ENCODE assay signal across 8 cellular contexts in genomic region chr17:81252336-81253329, GRCh38. TPM values are rescaled to one million over a fixed set of nuclear protein-coding genes. Genes with fewer than 3 reads are reported as not detected.
DNase-seq lines count a peak whose midpoint lies in the region; ATAC-seq and TF ChIP-seq lines count a peak whose summit lies in the region.

No MANE protein-coding gene starts in this region.

- H3K27ac Mint-ChIP-seq in stimulated activated naive CD8-positive, alpha-beta T cell treated with anti-CD3 and anti-CD28 coated beads, Interleukin-15, Interleukin-2, amounts not matched to agents 100 ng/mL and 50 ng/mL, for 24 hours: peak overlapping the region; percentile 40
- H3K27ac Mint-ChIP-seq in stimulated activated naive CD8-positive, alpha-beta T cell treated with anti-CD3 and anti-CD28 coated beads, Interleukin-15, amount 100 ng/mL, for 72 hours: peak overlapping the region in 1 of 2 donors; percentile 3
- H3K27ac Mint-ChIP-seq in endothelial cell (ENCODE audit: unreplicated experiment): no peak overlapping the region

- TF ChIP-seq CTCF in endothelial cell (IDR thresholded peaks at IDR 0.05; ENCODE audit: unreplicated experiment): no peak

- no peaks in the 10 kb centered on the region for H3K27me3 ChIP-seq in H7 (ENCODE audit: control insufficient read depth, insufficient read depth, low read length)

- no peaks in the 10 kb centered on the region for H3K27me3 Mint-ChIP-seq in stimulated activated naive CD8-positive, alpha-beta T cell treated with anti-CD3 and anti-CD28 coated beads, Interleukin-15, Interleukin-2, amounts not matched to agents 100 ng/mL and 50 ng/mL, for 24 hours
- H3K27me3 Mint-ChIP-seq in stimulated activated naive CD8-positive, alpha-beta T cell treated with anti-CD3 and anti-CD28 coated beads, Interleukin-15, amount 100 ng/mL, for 72 hours: no peaks in the 10 kb centered on the region
- peaks cover 14% of the 10 kb centered on the region for H3K27me3 Mint-ChIP-seq in endothelial cell (ENCODE audit: unreplicated experiment)

- H3K4me1 Mint-ChIP-seq in stimulated activated naive CD8-positive, alpha-beta T cell treated with anti-CD3 and anti-CD28 coated beads, Interleukin-15, Interleukin-2, amounts not matched to agents 100 ng/mL and 50 ng/mL, for 24 hours (ENCODE audit: low read depth): peaks cover 4% of the 10 kb centered on the region
- H3K4me1 Mint-ChIP-seq in stimulated activated naive CD8-positive, alpha-beta T cell treated with anti-CD3 and anti-CD28 coated beads, Interleukin-15, amount 100 ng/mL, for 72 hours: peaks cover 34% of the 10 kb centered on the region
- H3K4me1 Mint-ChIP-seq in endothelial cell (ENCODE audit: unreplicated experiment): peaks cover 6% of the 10 kb centered on the region

- H3K36me3 Mint-ChIP-seq in stimulated activated naive CD8-positive, alpha-beta T cell treated with anti-CD3 and anti-CD28 coated beads, Interleukin-15, Interleukin-2, amounts not matched to agents 100 ng/mL and 50 ng/mL, for 24 hours (ENCODE audit: low read depth): peaks cover 12% of the 10 kb centered on the region
- peaks cover 14% of the 10 kb centered on the region for H3K36me3 Mint-ChIP-seq in endothelial cell (ENCODE audit: low read depth, unreplicated experiment)

- H3K4me3 ChIP-seq in H7 (ENCODE audit: insufficient read depth, low read depth, low read length): no peak overlapping the region

- H3K9me3 Mint-ChIP-seq in stimulated activated naive CD8-positive, alpha-beta T cell treated with anti-CD3 and anti-CD28 coated beads, Interleukin-15, Interleukin-2, amounts not matched to agents 100 ng/mL and 50 ng/mL, for 24 hours: no peaks in the 10 kb centered on the region
- no peaks in the 10 kb centered on the region for H3K9me3 Mint-ChIP-seq in stimulated activated naive CD8-positive, alpha-beta T cell treated with anti-CD3 and anti-CD28 coated beads, Interleukin-15, amount 100 ng/mL, for 72 hours
- H3K9me3 Mint-ChIP-seq in endothelial cell (ENCODE audit: unreplicated experiment): no peaks in the 10 kb centered on the region

- DNase-seq in stimulated activated naive CD8-positive, alpha-beta T cell treated with anti-CD3 and anti-CD28 coated beads, Interleukin-15, amount 100 ng/mL, for 72 hours: no peak
- DNase-seq in NCI-H69 (lab: John Stamatoyannopoulos, UW): peak; percentile 92
- no peak for DNase-seq in endothelial cell (ENCODE audit: low spot score)
- no peak for DNase-seq in NCI-H1436 treated with DMSO at 0.1 percent for 48 hours (lab: John Stamatoyannopoulos, UW)
- no peak for DNase-seq in stimulated activated CD4-positive, alpha-beta T cell treated with anti-CD3 and anti-CD28 coated beads, Interleukin-4, amount 100 ng/mL, for 1 hour
- no peak for DNase-seq in H7
- DNase-seq in hippocampal formation (lab: John Stamatoyannopoulos, UW): no peak

- no peak overlapping the region for H3K4me3 Mint-ChIP-seq in stimulated activated naive CD8-positive, alpha-beta T cell treated with anti-CD3 and anti-CD28 coated beads, Interleukin-15, Interleukin-2, amounts not matched to agents 100 ng/mL and 50 ng/mL, for 24 hours
- peak overlapping the region in 1 of 2 donors; percentile 65 for H3K4me3 Mint-ChIP-seq in stimulated activated naive CD8-positive, alpha-beta T cell treated with anti-CD3 and anti-CD28 coated beads, Interleukin-15, amount 100 ng/mL, for 72 hours
- peak overlapping the region; percentile 30 for H3K4me3 Mint-ChIP-seq in endothelial cell (ENCODE audit: unreplicated experiment)

- H3K36me3 ChIP-seq in H7 (replicated peaks; ENCODE audit: control insufficient read depth, insufficient read depth, low read length): no peaks in the 10 kb centered on the region; the same call in none of the 2 replicates

- ATAC-seq in stimulated activated naive CD8-positive, alpha-beta T cell treated with anti-CD3 and anti-CD28 coated beads, Interleukin-15, amount 100 ng/mL, for 72 hours: no peak

RNA-seq across cellular contexts. Expression of gene NDUFAF8, which starts 13.5 kb away (rescaled TPM):
- total RNA-seq in endothelial cell (ENCODE audit: unreplicated experiment): 31.2 TPM
- total RNA-seq in H7 (2014; rRNA removed; shearing (Covaris generic)): 32.6 and 38.8 TPM in 2 replicates

RNA-seq across cellular contexts. Expression of gene TEPSIN, which starts 13.8 kb away (rescaled TPM):
- 43.8 TPM for total RNA-seq in endothelial cell (ENCODE audit: unreplicated experiment)
- 18.1 and 19.8 TPM in 2 replicates for total RNA-seq in H7 (2014; rRNA removed; shearing (Covaris generic))

RNA-seq across cellular contexts. Expression of gene CEP131, which starts 29.9 kb away (rescaled TPM):
- total RNA-seq in endothelial cell (ENCODE audit: unreplicated experiment): 21.1 TPM
- 20.2 and 24.7 TPM in 2 replicates for total RNA-seq in H7 (2014; rRNA removed; shearing (Covaris generic))

RNA-seq across cellular contexts. Expression of gene SLC38A10, which starts 42.5 kb away (rescaled TPM):
- total RNA-seq in endothelial cell (ENCODE audit: unreplicated experiment): 57.2 TPM
- total RNA-seq in H7 (2014; rRNA removed; shearing (Covaris generic)): 39.1 and 44.2 TPM in 2 replicates
